ENCODE assay signal across 2 cellular contexts in genomic region chr17:66948061-66948750, GRCh38.
TF ChIP-seq lines count a peak whose summit lies in the region.

No MANE protein-coding gene starts in this region.

TF ChIP-seq in SK-N-SH, 30 proteins besides CTCF, POLR2A, EP300 and RAD21 (continued from another document):
- TF ChIP-seq, protein P1, sequence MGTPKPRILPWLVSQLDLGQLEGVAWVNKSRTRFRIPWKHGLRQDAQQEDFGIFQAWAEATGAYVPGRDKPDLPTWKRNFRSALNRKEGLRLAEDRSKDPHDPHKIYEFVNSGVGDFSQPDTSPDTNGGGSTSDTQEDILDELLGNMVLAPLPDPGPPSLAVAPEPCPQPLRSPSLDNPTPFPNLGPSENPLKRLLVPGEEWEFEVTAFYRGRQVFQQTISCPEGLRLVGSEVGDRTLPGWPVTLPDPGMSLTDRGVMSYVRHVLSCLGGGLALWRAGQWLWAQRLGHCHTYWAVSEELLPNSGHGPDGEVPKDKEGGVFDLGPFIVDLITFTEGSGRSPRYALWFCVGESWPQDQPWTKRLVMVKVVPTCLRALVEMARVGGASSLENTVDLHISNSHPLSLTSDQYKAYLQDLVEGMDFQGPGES (IDR thresholded peaks at IDR 0.05; ENCODE audit: low read depth, low read length): no peak
- TF ChIP-seq REST (IDR thresholded peaks at IDR 0.05; ENCODE audit: low read depth, low read length) (no peak), JUND (IDR thresholded peaks at IDR 0.05) (no peak), TEAD4 (IDR thresholded peaks at IDR 0.05; ENCODE audit: borderline replicate concordance, insufficient read depth) (no peak), TAF1 (IDR thresholded peaks at IDR 0.05; ENCODE audit: borderline replicate concordance, low read depth, low read length) (no peak), SMC3 (IDR thresholded peaks at IDR 0.05; ENCODE audit: low read depth, low read length) (no peak), POLR2AphosphoS5 (IDR thresholded peaks at IDR 0.05; ENCODE audit: low read depth, low read length) (no peak)
- TF ChIP-seq, protein P2, sequence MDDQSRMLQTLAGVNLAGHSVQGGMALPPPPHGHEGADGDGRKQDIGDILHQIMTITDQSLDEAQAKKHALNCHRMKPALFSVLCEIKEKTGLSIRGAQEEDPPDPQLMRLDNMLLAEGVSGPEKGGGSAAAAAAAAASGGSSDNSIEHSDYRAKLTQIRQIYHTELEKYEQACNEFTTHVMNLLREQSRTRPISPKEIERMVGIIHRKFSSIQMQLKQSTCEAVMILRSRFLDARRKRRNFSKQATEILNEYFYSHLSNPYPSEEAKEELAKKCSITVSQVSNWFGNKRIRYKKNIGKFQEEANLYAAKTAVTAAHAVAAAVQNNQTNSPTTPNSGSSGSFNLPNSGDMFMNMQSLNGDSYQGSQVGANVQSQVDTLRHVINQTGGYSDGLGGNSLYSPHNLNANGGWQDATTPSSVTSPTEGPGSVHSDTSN (IDR thresholded peaks at IDR 0.05): no peak

TF ChIP-seq in SK-N-SH treated with all-trans-retinoic acid at 6 μM for 48 hours, 23 proteins besides CTCF, POLR2A, EP300 and RAD21 (continued from another document):
- TF ChIP-seq, protein P3, sequence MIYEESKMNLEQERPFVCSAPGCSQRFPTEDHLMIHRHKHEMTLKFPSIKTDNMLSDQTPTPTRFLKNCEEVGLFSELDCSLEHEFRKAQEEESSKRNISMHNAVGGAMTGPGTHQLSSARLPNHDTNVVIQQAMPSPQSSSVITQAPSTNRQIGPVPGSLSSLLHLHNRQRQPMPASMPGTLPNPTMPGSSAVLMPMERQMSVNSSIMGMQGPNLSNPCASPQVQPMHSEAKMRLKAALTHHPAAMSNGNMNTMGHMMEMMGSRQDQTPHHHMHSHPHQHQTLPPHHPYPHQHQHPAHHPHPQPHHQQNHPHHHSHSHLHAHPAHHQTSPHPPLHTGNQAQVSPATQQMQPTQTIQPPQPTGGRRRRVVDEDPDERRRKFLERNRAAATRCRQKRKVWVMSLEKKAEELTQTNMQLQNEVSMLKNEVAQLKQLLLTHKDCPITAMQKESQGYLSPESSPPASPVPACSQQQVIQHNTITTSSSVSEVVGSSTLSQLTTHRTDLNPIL (CRISPR knock-in tag; IDR thresholded peaks at IDR 0.05; ENCODE audit: low read depth): no peak
- TF ChIP-seq CSRNP3 (CRISPR knock-in tag; IDR thresholded peaks at IDR 0.05) (no peak), SNAI2 (CRISPR knock-in tag; IDR thresholded peaks at IDR 0.05) (no peak), ISL1 (CRISPR knock-in tag; IDR thresholded peaks at IDR 0.05) (no peak), BACH2 (CRISPR knock-in tag; IDR thresholded peaks at IDR 0.05; ENCODE audit: borderline replicate concordance) (no peak), RARB (CRISPR knock-in tag; IDR thresholded peaks at IDR 0.05) (no peak), TSHZ2 (CRISPR knock-in tag; IDR thresholded peaks at IDR 0.05) (no peak), ESRRG (CRISPR knock-in tag; IDR thresholded peaks at IDR 0.05) (no peak), ZNF70 (CRISPR knock-in tag; IDR thresholded peaks at IDR 0.05) (no peak), ARNTL (CRISPR knock-in tag; IDR thresholded peaks at IDR 0.05; ENCODE audit: borderline replicate concordance, low read depth) (no peak), ZC3H10 (CRISPR knock-in tag; IDR thresholded peaks at IDR 0.05) (no peak), ZNF565 (CRISPR knock-in tag; conservative IDR thresholded peaks at IDR 0.05; ENCODE audit: low read depth) (no peak), TOX (CRISPR knock-in tag; IDR thresholded peaks at IDR 0.05; ENCODE audit: borderline replicate concordance) (no peak), ZFP3 (CRISPR knock-in tag; IDR thresholded peaks at IDR 0.05) (no peak), ZNF8 (CRISPR knock-in tag; IDR thresholded peaks at IDR 0.05) (no peak)
